ENCODE assay signal across 14 cellular contexts in the genomic region with DNA sequence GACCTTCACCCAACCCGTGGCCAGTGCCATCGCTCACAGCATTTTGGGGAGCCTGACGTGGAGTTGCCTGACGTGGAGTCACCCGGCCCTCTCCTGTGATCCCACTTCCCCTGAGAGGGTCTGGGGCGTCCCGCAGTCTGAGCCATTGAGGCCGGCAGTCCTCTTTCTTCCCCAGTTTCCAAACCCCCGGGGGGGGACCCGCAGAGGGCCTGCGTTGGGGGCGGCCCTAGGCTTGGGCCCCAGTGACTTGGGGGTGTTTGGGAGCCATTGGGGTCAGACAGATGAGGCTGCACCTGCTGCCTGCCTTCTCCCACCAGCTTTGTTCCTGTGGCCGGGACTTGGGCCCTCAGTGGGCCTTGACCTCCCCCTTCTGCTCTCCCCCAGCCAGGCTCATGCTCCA. TPM values are rescaled to one million over a fixed set of nuclear protein-coding genes. Genes with fewer than 3 reads are reported as not detected.
DNase-seq lines count a peak whose midpoint lies in the region; ATAC-seq, FAIRE-seq and TF ChIP-seq lines count a peak whose summit lies in the region.
"Had no signal": no experiment of that assay in that cellular context is flagged by ENCODE, and none has a peak within 500 bp of the region (broad histone marks: within the 10 kb centered on the region; RNA-seq: fewer than 3 reads in every experiment).

No MANE protein-coding gene starts in this region.

- intact Hi-C loops in activated T-helper 1 cell treated with anti-CD3 and anti-CD28 coated beads, Interleukin-12 subunit alpha, Interleukin-12 subunit beta, Interleukin-2, Interleukin-4 antibody, amounts not matched to agents 30 ng/mL and 10 ng/mL and 1 ng/mL, durations not matched to agents 14 hours and 24 hours and 36 hours (cut with micrococcal nuclease): no loop called here

- H3K9me3 Mint-ChIP-seq in GM23338 (no peaks in the 10 kb centered on the region; the same call in 2 of the 3 replicates), naive B cell (no peaks in the 10 kb centered on the region)
- H3K9me3 Mint-ChIP-seq in activated T-helper 1 cell treated with anti-CD3 and anti-CD28 coated beads, Interleukin-12 subunit alpha, Interleukin-12 subunit beta, Interleukin-2, Interleukin-4 antibody, amounts not matched to agents 30 ng/mL and 10 ng/mL and 1 ng/mL, durations not matched to agents 14 hours and 24 hours and 36 hours: no peaks in the 10 kb centered on the region

- H3K4me1 Mint-ChIP-seq in GM23338: peaks cover under 1% of the 10 kb centered on the region; the same call in 1 of the 3 replicates
- peaks cover 4% of the 10 kb centered on the region for H3K4me1 Mint-ChIP-seq in activated T-helper 1 cell treated with anti-CD3 and anti-CD28 coated beads, Interleukin-12 subunit alpha, Interleukin-12 subunit beta, Interleukin-2, Interleukin-4 antibody, amounts not matched to agents 30 ng/mL and 10 ng/mL and 1 ng/mL, durations not matched to agents 14 hours and 24 hours and 36 hours (ENCODE audit: low read depth)
- H3K4me1 Mint-ChIP-seq in naive B cell: peaks cover 6 to 9% (median 7%) of the 10 kb centered on the region in 3 donors

- H3K36me3 Mint-ChIP-seq in GM23338 (ENCODE audit: low read depth): peaks cover 21% of the 10 kb centered on the region
- H3K36me3 Mint-ChIP-seq in activated T-helper 1 cell treated with anti-CD3 and anti-CD28 coated beads, Interleukin-12 subunit alpha, Interleukin-12 subunit beta, Interleukin-2, Interleukin-4 antibody, amounts not matched to agents 30 ng/mL and 10 ng/mL and 1 ng/mL, durations not matched to agents 14 hours and 24 hours and 36 hours (ENCODE audit: low read depth): peaks cover 11% of the 10 kb centered on the region
- H3K36me3 Mint-ChIP-seq in naive B cell: no peaks in the 10 kb centered on the region

- H3K36me3 ChIP-seq in BLaER1 (peaks cover 60% of the 10 kb centered on the region), GM23338 (ENCODE audit: insufficient read depth) (peaks cover 11% of the 10 kb centered on the region; the same call in 1 of the 2 replicates)

- no peak for DNase-seq in GM23338 (ENCODE audit: low spot score)
- DNase-seq in activated T-helper 1 cell treated with anti-CD3 and anti-CD28 coated beads, Interleukin-12 subunit alpha, Interleukin-12 subunit beta, Interleukin-2, Interleukin-4 antibody, amounts not matched to agents 30 ng/mL and 10 ng/mL and 1 ng/mL, durations not matched to agents 14 hours and 24 hours and 36 hours (ENCODE audit: low spot score): no peak
- DNase-seq in naive B cell: no peak
- DNase-seq in stimulated activated CD4-positive, alpha-beta T cell treated with anti-CD3 and anti-CD28 coated beads, Interleukin-4, amount 100 ng/mL, for 4 hours: no peak
- no peak for DNase-seq in NCI-H146 (lab: John Stamatoyannopoulos, UW)
- DNase-seq in RCC 7860 (ENCODE audit: low spot score): no peak
- DNase-seq: activated naive CD4-positive, alpha-beta T cell treated with Interleukin-2 at 50 U/mL for 16 hours; dorsolateral prefrontal cortex; left cardiac atrium; stomach had no signal

- peaks cover 2% of the 10 kb centered on the region for H3K27me3 Mint-ChIP-seq in GM23338 (ENCODE audit: insufficient read depth, low read depth, poor library complexity)
- no peaks in the 10 kb centered on the region for H3K27me3 Mint-ChIP-seq in activated T-helper 1 cell treated with anti-CD3 and anti-CD28 coated beads, Interleukin-12 subunit alpha, Interleukin-12 subunit beta, Interleukin-2, Interleukin-4 antibody, amounts not matched to agents 30 ng/mL and 10 ng/mL and 1 ng/mL, durations not matched to agents 14 hours and 24 hours and 36 hours (ENCODE audit: insufficient read depth)
- peaks cover 0 to 1% (median 0%) of the 10 kb centered on the region in 3 donors for H3K27me3 Mint-ChIP-seq in naive B cell

- no peaks in the 10 kb centered on the region for H3K9me3 ChIP-seq in BLaER1
- H3K9me3 ChIP-seq: pancreas, stomach had no signal

- H3K4me3 ChIP-seq in BLaER1 (no peak overlapping the region), GM23338 (no peak overlapping the region)

- H3K27ac Mint-ChIP-seq in GM23338: no peak overlapping the region
- H3K27ac Mint-ChIP-seq in activated T-helper 1 cell treated with anti-CD3 and anti-CD28 coated beads, Interleukin-12 subunit alpha, Interleukin-12 subunit beta, Interleukin-2, Interleukin-4 antibody, amounts not matched to agents 30 ng/mL and 10 ng/mL and 1 ng/mL, durations not matched to agents 14 hours and 24 hours and 36 hours: no peak overlapping the region
- H3K27ac Mint-ChIP-seq in naive B cell: peak overlapping the region in 1 of 6 donors; percentile 59

- H3K79me2 ChIP-seq in GM23338 (replicated peaks; ENCODE audit: insufficient read depth): peaks cover 16% of the 10 kb centered on the region

- peak overlapping the region; percentile 71; the same call in 2 of the 3 replicates for H3K4me3 Mint-ChIP-seq in GM23338
- H3K4me3 Mint-ChIP-seq in activated T-helper 1 cell treated with anti-CD3 and anti-CD28 coated beads, Interleukin-12 subunit alpha, Interleukin-12 subunit beta, Interleukin-2, Interleukin-4 antibody, amounts not matched to agents 30 ng/mL and 10 ng/mL and 1 ng/mL, durations not matched to agents 14 hours and 24 hours and 36 hours: peak overlapping the region; percentile 85
- peak overlapping the region; percentile 36 to 90 (median 54) for H3K4me3 Mint-ChIP-seq in naive B cell

- peak overlapping the region; percentile 99 for H3K9ac ChIP-seq in BLaER1
- H3K9ac ChIP-seq: KMS-11 had no signal

- H2AFZ ChIP-seq in GM23338: no peak overlapping the region

- peaks cover 39% of the 10 kb centered on the region for H3K4me1 ChIP-seq in BLaER1
- H3K4me1 ChIP-seq in GM23338 (ENCODE audit: insufficient read depth): no peaks in the 10 kb centered on the region

- H4K20me1 ChIP-seq in BLaER1 (peaks cover 61% of the 10 kb centered on the region), GM23338 (replicated peaks; ENCODE audit: insufficient read depth) (peaks cover 3% of the 10 kb centered on the region)

- H3K27me3 ChIP-seq in BLaER1 (peaks cover 5% of the 10 kb centered on the region), GM23338 (ENCODE audit: insufficient read depth) (no peaks in the 10 kb centered on the region)
- H3K27me3 ChIP-seq: dorsolateral prefrontal cortex, pancreas, stomach had no signal

- no peak for ATAC-seq in GM23338
- no peak for ATAC-seq in naive B cell (ENCODE audit: low read depth in 2 of 2)
- ATAC-seq: pancreas had no signal

- H3K27ac ChIP-seq in BLaER1: no peak overlapping the region
- H3K27ac ChIP-seq in GM23338 (ENCODE audit: low read depth): no peak overlapping the region
- H3K27ac ChIP-seq: KMS-11, pancreas had no signal

- no peak for TF ChIP-seq CTCF in GM23338 (conservative IDR thresholded peaks at IDR 0.05; ENCODE audit: low read depth in 2 of 2)

- H3F3A ChIP-seq in GM23338 (replicated peaks; ENCODE audit: low read depth): peaks cover 16% of the 10 kb centered on the region; the same call in 1 of the 2 replicates

- H3K4me2 ChIP-seq in BLaER1: peak overlapping the region; percentile 96
- H3K4me2 ChIP-seq in GM23338: no peak overlapping the region

- H3K9me2 ChIP-seq in GM23338 (ENCODE audit: insufficient read depth): no peaks in the 10 kb centered on the region

- no peak for FAIRE-seq in RCC 7860 (lab: Jason Lieb, UNC)
- FAIRE-seq: GM12892, pancreas had no signal

RNA-seq across cellular contexts. Expression of gene RHOT2, which starts 1.7 kb away (rescaled TPM):
- total RNA-seq in GM23338 (2014; rRNA removed; shearing (Covaris generic)): 93.8 and 129 TPM in 2 replicates
- 159 and 163 TPM in 2 replicates for polyA plus RNA-seq in GM23338 (2016; fragmentation: Nextera tagmentation; extraction: Ambion mirVana)
- total RNA-seq in activated T-helper 1 cell treated with anti-CD3 and anti-CD28 coated beads, Interleukin-12 subunit alpha, Interleukin-12 subunit beta, Interleukin-2, Interleukin-4 antibody, amounts not matched to agents 30 ng/mL and 10 ng/mL and 1 ng/mL, durations not matched to agents 14 hours and 24 hours and 36 hours: 165 and 177 TPM in 2 replicates
- 10 to 100 TPM; 22.1 to 49.1 (median 35.0) TPM for polyA plus RNA-seq in naive B cell (ENCODE audit: low read depth in 6 of 6)

RNA-seq across cellular contexts. Expression of gene RHBDL1, which starts 5.8 kb away (rescaled TPM):
- total RNA-seq in GM23338 (2014; rRNA removed; shearing (Covaris generic)): 10.1 and 11.5 TPM in 2 replicates
- polyA plus RNA-seq in GM23338 (2016; fragmentation: Nextera tagmentation; extraction: Ambion mirVana): 8.4 and 9.2 TPM in 2 replicates
- total RNA-seq in activated T-helper 1 cell treated with anti-CD3 and anti-CD28 coated beads, Interleukin-12 subunit alpha, Interleukin-12 subunit beta, Interleukin-2, Interleukin-4 antibody, amounts not matched to agents 30 ng/mL and 10 ng/mL and 1 ng/mL, durations not matched to agents 14 hours and 24 hours and 36 hours: 0.71 and 1.1 TPM in 2 replicates
- polyA plus RNA-seq in naive B cell (ENCODE audit: low read depth in 6 of 6): not detected

RNA-seq across cellular contexts. Expression of gene STUB1, which starts 10.5 kb away (rescaled TPM):
- total RNA-seq in GM23338 (2014; rRNA removed; shearing (Covaris generic)): 108 and 123 TPM in 2 replicates
- polyA plus RNA-seq in GM23338 (2016; fragmentation: Nextera tagmentation; extraction: Ambion mirVana): 91.7 and 107 TPM in 2 replicates
- 94.0 and 95.4 TPM in 2 replicates for total RNA-seq in activated T-helper 1 cell treated with anti-CD3 and anti-CD28 coated beads, Interleukin-12 subunit alpha, Interleukin-12 subunit beta, Interleukin-2, Interleukin-4 antibody, amounts not matched to agents 30 ng/mL and 10 ng/mL and 1 ng/mL, durations not matched to agents 14 hours and 24 hours and 36 hours
- polyA plus RNA-seq in naive B cell (ENCODE audit: low read depth in 6 of 6): 100 to 1,000 TPM; 121 to 180 (median 128) TPM

RNA-seq across cellular contexts. Expression of gene JMJD8, which starts 14.5 kb away (rescaled TPM):
- 79.3 and 82.5 TPM in 2 replicates for total RNA-seq in GM23338 (2014; rRNA removed; shearing (Covaris generic))
- 43.1 and 48.5 TPM in 2 replicates for polyA plus RNA-seq in GM23338 (2016; fragmentation: Nextera tagmentation; extraction: Ambion mirVana)
- 63.4 and 71.4 TPM in 2 replicates for total RNA-seq in activated T-helper 1 cell treated with anti-CD3 and anti-CD28 coated beads, Interleukin-12 subunit alpha, Interleukin-12 subunit beta, Interleukin-2, Interleukin-4 antibody, amounts not matched to agents 30 ng/mL and 10 ng/mL and 1 ng/mL, durations not matched to agents 14 hours and 24 hours and 36 hours
- 10 to 100 TPM; 38.1 to 62.6 (median 40.0) TPM for polyA plus RNA-seq in naive B cell (ENCODE audit: low read depth in 6 of 6)

RNA-seq across cellular contexts. Expression of gene WDR90, which starts 20.5 kb away (rescaled TPM):
- total RNA-seq in GM23338 (2014; rRNA removed; shearing (Covaris generic)): 42.2 and 44.4 TPM in 2 replicates
- 25.9 and 26.3 TPM in 2 replicates for polyA plus RNA-seq in GM23338 (2016; fragmentation: Nextera tagmentation; extraction: Ambion mirVana)
- 81.2 and 82.3 TPM in 2 replicates for total RNA-seq in activated T-helper 1 cell treated with anti-CD3 and anti-CD28 coated beads, Interleukin-12 subunit alpha, Interleukin-12 subunit beta, Interleukin-2, Interleukin-4 antibody, amounts not matched to agents 30 ng/mL and 10 ng/mL and 1 ng/mL, durations not matched to agents 14 hours and 24 hours and 36 hours
- polyA plus RNA-seq in naive B cell (ENCODE audit: low read depth in 6 of 6): 1 to 10 TPM in 2 of 6 donors, under 1 TPM in 3, not detected in 1; 0.75 to 2.3 (median 0.90) TPM
